27 cellular contexts compared by ENCODE assay signal in genomic region chr9:129774791-129775149, GRCh38. TPM values are rescaled to one million over a fixed set of nuclear protein-coding genes. Genes with fewer than 3 reads are reported as not detected.
DNase-seq lines count a peak whose midpoint lies in the region; ATAC-seq and TF ChIP-seq lines count a peak whose summit lies in the region.
"Had no signal": no experiment of that assay in that cellular context is flagged by ENCODE, and none has a peak within 500 bp of the region (broad histone marks: within the 10 kb centered on the region; RNA-seq: fewer than 3 reads in every experiment).

No MANE protein-coding gene starts in this region.

- DNase-seq in DMS 273 (lab: John Stamatoyannopoulos, UW; ENCODE audit: unreplicated experiment) (peak; percentile 21), DMS 273 treated with DMSO at 0.1 percent for 48 hours (lab: John Stamatoyannopoulos, UW) (no peak), DMS79 (lab: John Stamatoyannopoulos, UW) (peak; percentile 20), NCI-H1105 treated with DMSO at 0.1 percent for 48 hours (lab: John Stamatoyannopoulos, UW) (peak; percentile 5), endodermal cell (peak; percentile 66), Caco-2 (no peak)
- no peak for DNase-seq in activated CD8-positive, alpha-beta memory T cell treated with anti-CD3 and anti-CD28 coated beads for 24 hours
- DNase-seq: activated CD4-positive, alpha-beta T cell treated with anti-CD3 and anti-CD28 coated beads for 4 hours; activated T-cell treated with anti-CD3 and anti-CD28 coated beads for 4 hours; amniotic stem cell; GOT3; Kasumi-1; lower lobe of right lung; naive thymus-derived CD4-positive, alpha-beta T cell; NCI-H1436 treated with DMSO at 0.1 percent for 48 hours; NCI-H2107; NCI-H524 treated with DMSO at 0.1 percent for 48 hours; occipital lobe; right lobe of liver; SIG-M5; stimulated activated naive CD8-positive, alpha-beta T cell treated with anti-CD3 and anti-CD28 coated beads, Interleukin-15, amount 100 ng/mL, for 72 hours; T-helper 9 cell had no signal

- no peak for ATAC-seq in HG03565 (IDR thresholded peaks at IDR 0.05; ENCODE audit: unreplicated experiment)
- ATAC-seq: lower lobe of right lung; naive thymus-derived CD4-positive, alpha-beta T cell; right lobe of liver; stimulated activated naive CD8-positive, alpha-beta T cell treated with anti-CD3 and anti-CD28 coated beads, Interleukin-15, amount 100 ng/mL, for 72 hours had no signal

- 82 to 89% methylated on average over 3 to 12 of the region's 12 CpGs for WGBS in endodermal cell (ENCODE audit: insufficient coverage in 1 of 2, insufficient read length in 1 of 2), 2 experiments

- POLR2A ChIA-PET in Caco-2 (lab: Charles Lee), result no interaction called here

- no peaks in the 10 kb centered on the region for H3K9me3 Mint-ChIP-seq in endodermal cell
- H3K9me3 Mint-ChIP-seq in Caco-2 (ENCODE audit: unreplicated experiment), result no peaks in the 10 kb centered on the region
- H3K9me3 Mint-ChIP-seq: activated naive CD4-positive, alpha-beta T cell treated with anti-CD3 and anti-CD28 coated beads, Interleukin-2, amount 50 U/mL, for 24 hours; stimulated activated naive CD8-positive, alpha-beta T cell treated with anti-CD3 and anti-CD28 coated beads, Interleukin-15, amount 100 ng/mL, for 72 hours had no signal

- no peaks in the 10 kb centered on the region for H3K9me3 ChIP-seq in endodermal cell (ENCODE audit: control insufficient read depth, low read length)
- H3K9me3 ChIP-seq in Caco-2, result no peaks in the 10 kb centered on the region
- H3K9me3 ChIP-seq: lower lobe of right lung, prostate gland, right lobe of liver had no signal

- no peak for TF ChIP-seq CTCF in endodermal cell (conservative IDR thresholded peaks at IDR 0.05)
- no peak for TF ChIP-seq CTCF in Caco-2 (IDR thresholded peaks at IDR 0.05; ENCODE audit: insufficient read depth in 1 of 2, low read depth in 1 of 2, low read length in 1 of 2, severe bottlenecking in 1 of 2, unreplicated experiment in 1 of 2)

- H3K4me1 ChIP-seq in endodermal cell (ENCODE audit: control insufficient read depth, insufficient read depth, low read length), result no peaks in the 10 kb centered on the region
- peaks cover 7% of the 10 kb centered on the region; the same call in 1 of the 2 replicates for H3K4me1 ChIP-seq in Caco-2
- H3K4me1 ChIP-seq: prostate gland, right lobe of liver had no signal

- no peak overlapping the region for H3K27ac ChIP-seq in endodermal cell (ENCODE audit: low read depth, low read length)
- H3K27ac ChIP-seq: 22Rv1, lower lobe of right lung, prostate gland, right lobe of liver, VCaP had no signal

- H3K4me3 ChIP-seq in endodermal cell (ENCODE audit: low read length) (no peak overlapping the region), Caco-2 (ENCODE audit: low read depth, low read length) (no peak overlapping the region)
- H3K4me3 ChIP-seq: lower lobe of right lung, prostate gland, right lobe of liver had no signal

- no peak overlapping the region for H3K27ac Mint-ChIP-seq in endodermal cell
- H3K27ac Mint-ChIP-seq in Caco-2 (ENCODE audit: unreplicated experiment), result no peak overlapping the region
- H3K27ac Mint-ChIP-seq: activated naive CD4-positive, alpha-beta T cell treated with anti-CD3 and anti-CD28 coated beads, Interleukin-2, amount 50 U/mL, for 24 hours; naive thymus-derived CD4-positive, alpha-beta T cell had no signal

- H3K36me3 ChIP-seq in endodermal cell (ENCODE audit: control insufficient read depth, insufficient read depth, low read length) (no peaks in the 10 kb centered on the region), Caco-2 (ENCODE audit: control insufficient read depth, insufficient read depth, low read length) (no peaks in the 10 kb centered on the region)
- H3K36me3 ChIP-seq: lower lobe of right lung, prostate gland, right lobe of liver had no signal

- H3K36me3 Mint-ChIP-seq in endodermal cell (ENCODE audit: low read depth) (no peaks in the 10 kb centered on the region), Caco-2 (ENCODE audit: insufficient read depth, unreplicated experiment) (peaks cover 6% of the 10 kb centered on the region)
- H3K36me3 Mint-ChIP-seq: activated naive CD4-positive, alpha-beta T cell treated with anti-CD3 and anti-CD28 coated beads, Interleukin-2, amount 50 U/mL, for 24 hours; naive thymus-derived CD4-positive, alpha-beta T cell had no signal

- no TSS peak for BruUV-seq in Caco-2 (replicated peaks; lab: Mats Ljungman, UMichigan)

- intact Hi-C loops in Caco-2 (cut with micrococcal nuclease; ENCODE audit: unreplicated experiment), result no loop called here

- no peaks in the 10 kb centered on the region for H3K27me3 ChIP-seq in endodermal cell (ENCODE audit: control insufficient read depth, insufficient read depth, low read length, poor library complexity, severe bottlenecking)
- no peaks in the 10 kb centered on the region for H3K27me3 ChIP-seq in Caco-2 (replicated peaks; ENCODE audit: control insufficient read depth, insufficient read depth, low read length)
- H3K27me3 ChIP-seq: right lobe of liver had no signal

- CTCF ChIA-PET in Caco-2 (lab: Charles Lee), result no interaction called here

- H3K4me3 Mint-ChIP-seq in endodermal cell (no peak overlapping the region), Caco-2 (ENCODE audit: unreplicated experiment) (no peak overlapping the region)
- H3K4me3 Mint-ChIP-seq: activated naive CD4-positive, alpha-beta T cell treated with anti-CD3 and anti-CD28 coated beads, Interleukin-2, amount 50 U/mL, for 24 hours; naive thymus-derived CD4-positive, alpha-beta T cell; stimulated activated naive CD8-positive, alpha-beta T cell treated with anti-CD3 and anti-CD28 coated beads, Interleukin-15, amount 100 ng/mL, for 72 hours had no signal

- H3K27me3 Mint-ChIP-seq in endodermal cell (ENCODE audit: insufficient read depth) (peaks cover 1% of the 10 kb centered on the region), Caco-2 (ENCODE audit: insufficient read depth, unreplicated experiment) (peaks cover 6% of the 10 kb centered on the region)
- H3K27me3 Mint-ChIP-seq: activated naive CD4-positive, alpha-beta T cell treated with anti-CD3 and anti-CD28 coated beads, Interleukin-2, amount 50 U/mL, for 24 hours had no signal

- no peaks in the 10 kb centered on the region for H3K4me1 Mint-ChIP-seq in endodermal cell
- H3K4me1 Mint-ChIP-seq in Caco-2 (ENCODE audit: low read depth, unreplicated experiment), result peaks cover 6% of the 10 kb centered on the region

- no peak overlapping the region for H3K9ac ChIP-seq in endodermal cell (ENCODE audit: extremely low read depth, low read length, poor library complexity, severe bottlenecking)

RNA-seq across cellular contexts. Expression of gene PTGES, which starts 21.9 kb away (rescaled TPM):
- under 1 TPM; 0.29 to 0.62 TPM for total RNA-seq in endodermal cell
- polyA plus RNA-seq in endodermal cell (2013, experiment 1 of 2), result 2.9 TPM
- polyA plus RNA-seq in endodermal cell (2013, experiment 2 of 2), result 3.2 TPM
- total RNA-seq in Caco-2 (2022), result 4.0 and 5.6 TPM in 2 replicates
- polyA plus RNA-seq: naive thymus-derived CD4-positive, alpha-beta T cell had no signal

RNA-seq across cellular contexts. Expression of gene TOR1B, which starts 28.2 kb away (rescaled TPM):
- 10 to 100 TPM; 15.2 to 16.9 TPM for total RNA-seq in endodermal cell
- 18.2 TPM for polyA plus RNA-seq in endodermal cell (2013, experiment 1 of 2)
- 15.5 TPM for polyA plus RNA-seq in endodermal cell (2013, experiment 2 of 2)
- total RNA-seq in Caco-2 (2022), result 22.8 and 28.0 TPM in 2 replicates

RNA-seq across cellular contexts. Expression of gene TOR1A, which starts 49.2 kb away (rescaled TPM):
- total RNA-seq in endodermal cell, result 10 to 100 TPM; 48.4 to 49.9 TPM
- polyA plus RNA-seq in endodermal cell (2013, experiment 1 of 2), result 40.8 TPM
- 38.2 TPM for polyA plus RNA-seq in endodermal cell (2013, experiment 2 of 2)
- 31.8 and 32.2 TPM in 2 replicates for total RNA-seq in Caco-2 (2022)

Comparison
In these comparisons a context has a peak if more than half of its experiments do, and no peak if none do; other contexts are left out.
1. DNase-seq: peak in DMS 273 (single experiment), DMS79 (single experiment), NCI-H1105 treated with DMSO at 0.1 percent for 48 hours (single experiment) and endodermal cell (single experiment); none in DMS 273 treated with DMSO at 0.1 percent for 48 hours (single experiment), activated CD8-positive, alpha-beta memory T cell treated with anti-CD3 and anti-CD28 coated beads for 24 hours (single experiment) and Caco-2 (0 of 2).